Comparison of ENCODE assay signal across 1 cellular context in the genomic region with DNA sequence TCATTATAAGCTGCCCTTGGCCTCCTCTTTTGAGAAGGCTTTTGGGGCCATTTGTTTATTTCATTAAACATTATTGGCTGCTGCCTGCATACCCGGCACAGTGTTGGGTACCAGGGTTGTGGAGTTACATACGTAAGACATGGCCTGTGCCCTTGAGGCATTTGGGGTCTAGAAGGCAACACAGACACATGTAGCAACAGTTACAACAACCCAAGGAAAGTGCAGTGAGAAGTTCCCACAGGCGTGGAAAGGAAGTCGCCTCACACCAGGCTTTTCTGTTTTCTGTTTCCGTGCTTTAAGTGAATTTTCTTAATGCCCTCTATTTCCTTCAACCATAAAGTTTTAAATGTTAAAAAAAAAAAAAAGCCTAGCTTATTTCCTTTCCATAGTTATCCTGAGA.
TF ChIP-seq lines count a peak whose summit lies in the region.

No MANE protein-coding gene starts in this region.

TF ChIP-seq in endothelial cell of umbilical vein, 7 proteins besides CTCF, POLR2A, EP300 and RAD21 (continued from another document):
- TF ChIP-seq EZH2 (IDR thresholded peaks at IDR 0.05; ENCODE audit: borderline replicate concordance, low read depth, low read length, severe bottlenecking) (no peak), MYC (IDR thresholded peaks at IDR 0.05; ENCODE audit: low read depth, low read length) (no peak), GATA2 (IDR thresholded peaks at IDR 0.05; ENCODE audit: insufficient read depth, insufficient read length, low read depth, low read length) (no peak)
- TF ChIP-seq, protein P1, sequence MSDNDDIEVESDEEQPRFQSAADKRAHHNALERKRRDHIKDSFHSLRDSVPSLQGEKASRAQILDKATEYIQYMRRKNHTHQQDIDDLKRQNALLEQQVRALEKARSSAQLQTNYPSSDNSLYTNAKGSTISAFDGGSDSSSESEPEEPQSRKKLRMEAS (IDR thresholded peaks at IDR 0.05; ENCODE audit: insufficient read depth, insufficient read length), result no peak
